11 cellular contexts compared by ENCODE assay signal in genomic region chr7:66707825-66708224, GRCh38.
"Had no signal": no experiment of that assay in that cellular context is flagged by ENCODE, and none has a peak within 500 bp of the region (broad histone marks: within the 10 kb centered on the region; RNA-seq: fewer than 3 reads in every experiment).

No MANE protein-coding gene starts in this region.

- H3K9me3 ChIP-seq: HAP-1 had no signal

- H3K27ac ChIP-seq: GM23248 had no signal

- H3K9me3 Mint-ChIP-seq: GM23338, HFFc6 had no signal

- H3K4me3 ChIP-seq: GM23248, GM23338, HAP-1 had no signal

- H3K36me3 ChIP-seq: HAP-1 had no signal

- H3K4me1 ChIP-seq: HAP-1 had no signal

- DNase-seq: GM23248, GOT3, H7, H9, HCEC 1CT, HFFc6 had no signal

- H3K4me1 Mint-ChIP-seq: GM23338, H9 had no signal

- H3K9ac ChIP-seq: GM23248 had no signal

- H3K4me2 ChIP-seq: GM23338 had no signal

- H3K4me3 Mint-ChIP-seq: GM23338, H9, HFFc6 had no signal

- H2AFZ ChIP-seq: GM23248, GM23338 had no signal

- H3K27ac Mint-ChIP-seq: GM23338, H9, HFFc6 had no signal

- FAIRE-seq: H1, H54 had no signal

- ATAC-seq: GM23338, HCT116 had no signal
